Comparison of ENCODE assay signal across 2 cellular contexts in the genomic region with DNA sequence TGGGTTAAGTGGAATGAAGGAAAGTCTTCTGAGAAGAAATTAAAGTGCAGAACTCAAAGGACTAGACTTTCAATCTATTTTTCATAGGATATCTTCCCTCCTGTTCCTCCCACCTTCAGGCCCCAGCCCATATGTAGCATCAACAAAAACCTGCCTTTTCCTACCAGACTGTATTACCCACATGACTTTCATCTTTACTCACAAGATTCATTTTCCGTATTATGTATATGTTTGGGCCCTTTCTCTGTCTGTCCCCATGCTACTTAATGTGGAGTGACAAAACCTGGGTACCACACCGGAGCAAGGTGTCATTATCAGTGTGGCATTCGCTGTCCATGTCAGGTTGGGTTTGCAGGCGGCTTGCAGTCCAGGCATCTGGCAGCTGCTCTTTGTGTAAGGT.
TF ChIP-seq lines count a peak whose summit lies in the region.

No MANE protein-coding gene starts in this region.

TF ChIP-seq in GM12891, 5 proteins besides CTCF, POLR2A, EP300 and RAD21:
- no peak for TF ChIP-seq PAX5 (IDR thresholded peaks at IDR 0.05; ENCODE audit: insufficient read depth, low read length, severe bottlenecking)
- TF ChIP-seq POLR2AphosphoS5 (IDR thresholded peaks at IDR 0.05; ENCODE audit: low read depth, low read length) = no peak
- no peak for TF ChIP-seq TAF1 (IDR thresholded peaks at IDR 0.05; ENCODE audit: low read depth, low read length)
- TF ChIP-seq POU2F2 (IDR thresholded peaks at IDR 0.05; ENCODE audit: low read depth, low read length) = no peak
- no peak for TF ChIP-seq SPI1 (IDR thresholded peaks at IDR 0.05; ENCODE audit: low read depth, low read length)

TF ChIP-seq in H1, 55 proteins besides CTCF, POLR2A, EP300 and RAD21:
- TF ChIP-seq HDAC6 (IDR thresholded peaks at IDR 0.05; ENCODE audit: low read depth, low read length) = no peak
- TF ChIP-seq KDM1A (IDR thresholded peaks at IDR 0.05; ENCODE audit: borderline replicate concordance, low read length) = no peak
- TF ChIP-seq CTBP2 (IDR thresholded peaks at IDR 0.05; ENCODE audit: borderline replicate concordance, insufficient read depth, insufficient read length, low read length) = no peak
- no peak for TF ChIP-seq CREB1 (IDR thresholded peaks at IDR 0.05)
- TF ChIP-seq NRF1 (IDR thresholded peaks at IDR 0.05; ENCODE audit: low read depth, low read length) = no peak
